Comparison of ENCODE assay signal across 8 cellular contexts in the genomic region with DNA sequence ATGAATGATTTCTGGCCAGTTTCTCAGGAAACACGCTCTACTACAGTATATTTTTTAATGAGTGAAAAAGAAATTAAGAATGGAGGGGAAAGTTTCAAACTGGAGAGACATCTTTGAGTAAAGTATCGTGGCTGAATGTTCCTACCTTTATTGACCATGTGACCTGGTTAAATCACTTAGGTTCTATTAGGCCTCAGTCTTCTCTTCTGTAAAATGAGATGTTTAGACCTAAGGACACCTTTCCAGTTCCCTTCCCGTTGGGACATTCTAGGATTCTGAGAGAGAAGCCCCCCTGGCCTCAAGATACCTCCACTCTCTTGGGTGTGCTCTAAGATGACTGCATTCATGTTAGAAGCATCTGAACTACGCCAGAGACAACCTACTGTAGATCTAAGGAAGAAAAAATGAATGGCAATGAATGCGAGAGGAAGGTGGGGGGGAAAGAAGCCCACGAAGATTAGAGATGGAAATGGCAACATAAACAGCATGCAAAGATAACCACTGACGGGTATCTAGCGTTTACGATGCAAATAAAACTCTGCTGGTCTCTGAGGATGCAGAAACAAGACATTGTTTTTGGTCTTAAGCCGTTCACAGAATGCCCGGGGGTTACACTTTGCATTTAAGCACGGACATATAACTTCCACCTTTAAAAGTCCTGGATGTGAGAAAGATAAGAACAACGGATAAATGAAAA. TPM values are rescaled to one million over a fixed set of nuclear protein-coding genes. Genes with fewer than 3 reads are reported as not detected.
DNase-seq lines count a peak whose midpoint lies in the region; ATAC-seq, FAIRE-seq and TF ChIP-seq lines count a peak whose summit lies in the region.

No MANE protein-coding gene starts in this region.

- no peak for FAIRE-seq in astrocyte (lab: Jason Lieb, UNC)

- H3K79me2 ChIP-seq in astrocyte (ENCODE audit: insufficient read depth, low read length), result peaks cover 46% of the 10 kb centered on the region

- peak overlapping the region; percentile 50 for H3K27ac ChIP-seq in astrocyte (ENCODE audit: low read depth, low read length)

- H3K4me3 ChIP-seq in astrocyte (ENCODE audit: insufficient read depth, low read depth, low read length) (peak overlapping the region; percentile 95), mononuclear cell (ENCODE audit: low read length) (peak overlapping the region; percentile 85)

- peak overlapping the region; percentile 88 for H3K4me2 ChIP-seq in astrocyte (ENCODE audit: low read length)

- H2AFZ ChIP-seq in astrocyte (ENCODE audit: low read depth, low read length), result peak overlapping the region; percentile 85

- H3K4me1 ChIP-seq in astrocyte (ENCODE audit: insufficient read depth, low read length) (peaks cover 5% of the 10 kb centered on the region), mononuclear cell (ENCODE audit: insufficient read depth, low read length) (peaks cover 31% of the 10 kb centered on the region)

- peak overlapping the region; percentile 86 for H3K4me3 Mint-ChIP-seq in astrocyte (ENCODE audit: unreplicated experiment)

- no peak for DNase-seq in astrocyte (ENCODE audit: low read depth)
- no peak for DNase-seq in stimulated activated CD4-positive, alpha-beta T cell treated with anti-CD3 and anti-CD28 coated beads, Interleukin-1b, Interleukin-23, amount 100 ng/mL, for 48 hours
- DNase-seq in CD1c-positive myeloid dendritic cell (ENCODE audit: extremely low spot score), result no peak
- DNase-seq in NCI-H2196 treated with DMSO at 0.1 percent for 48 hours (lab: John Stamatoyannopoulos, UW; ENCODE audit: unreplicated experiment), result no peak
- DNase-seq in Ammon's horn (ENCODE audit: low spot score), result no peak

- ATAC-seq in GM19043 (IDR thresholded peaks at IDR 0.05; ENCODE audit: low read depth, unreplicated experiment), result peak; percentile 0
- peak; percentile 3 for ATAC-seq in HG03135 (IDR thresholded peaks at IDR 0.05; ENCODE audit: unreplicated experiment)

- TF ChIP-seq CTCF in astrocyte (IDR thresholded peaks at IDR 0.05; ENCODE audit: insufficient read depth, low read depth, low read length), result no peak

- H3K9me3 Mint-ChIP-seq in astrocyte (ENCODE audit: unreplicated experiment), result no peaks in the 10 kb centered on the region

- H3K9me3 ChIP-seq in astrocyte (ENCODE audit: insufficient read depth, low read depth, low read length) (no peaks in the 10 kb centered on the region), mononuclear cell (ENCODE audit: low read depth, low read length) (no peaks in the 10 kb centered on the region)

- H3K4me1 Mint-ChIP-seq in astrocyte (ENCODE audit: low read depth, unreplicated experiment), result peaks cover 23% of the 10 kb centered on the region

- peaks cover 2% of the 10 kb centered on the region for H3K36me3 Mint-ChIP-seq in astrocyte (ENCODE audit: low read depth, unreplicated experiment)

- H4K20me1 ChIP-seq in astrocyte (ENCODE audit: insufficient read depth, low read length), result peaks cover 39% of the 10 kb centered on the region

- no peaks in the 10 kb centered on the region for H3K27me3 ChIP-seq in astrocyte (ENCODE audit: insufficient read depth, low read length)
- H3K27me3 ChIP-seq in mononuclear cell (ENCODE audit: insufficient read depth, low read length), result no peaks in the 10 kb centered on the region

- H3K27me3 Mint-ChIP-seq in astrocyte (ENCODE audit: low read depth, unreplicated experiment), result no peaks in the 10 kb centered on the region

- H3K36me3 ChIP-seq in astrocyte (ENCODE audit: insufficient read depth, low read length), result no peaks in the 10 kb centered on the region

- peak overlapping the region; percentile 93 for H3K27ac Mint-ChIP-seq in astrocyte (ENCODE audit: unreplicated experiment)

- peak overlapping the region; percentile 95 for H3K9ac ChIP-seq in astrocyte (ENCODE audit: low read length)

RNA-seq across cellular contexts. Expression of gene CPSF6, which starts 0.6 kb away (rescaled TPM):
- total RNA-seq in astrocyte (58.4 and 68.3 TPM in 2 replicates), mononuclear cell (62.9 TPM)
